Comparison of ENCODE assay signal across 1 cellular context in the genomic region with DNA sequence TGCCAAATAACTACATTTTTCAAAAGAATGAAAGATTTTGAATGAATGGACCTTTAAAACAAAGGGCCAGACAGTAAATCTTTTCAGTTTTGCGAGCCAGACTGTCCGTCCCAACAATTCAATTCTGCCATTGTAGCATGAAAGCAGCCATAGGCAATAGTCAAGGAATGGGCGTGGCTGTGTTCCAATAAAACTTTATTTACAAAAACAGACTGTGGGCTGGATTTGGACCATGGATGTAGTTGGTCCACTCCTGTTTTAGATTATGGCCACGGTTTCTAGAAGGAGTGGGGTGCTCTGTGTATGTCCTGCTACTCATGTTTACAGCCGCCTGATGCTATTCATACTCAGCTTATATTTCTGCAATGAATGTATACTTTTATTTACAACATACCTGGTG.
TF ChIP-seq lines count a peak whose summit lies in the region.

No MANE protein-coding gene starts in this region.

TF ChIP-seq in K562, 482 proteins besides CTCF, POLR2A, EP300 and RAD21 (continued from another document):
- TF ChIP-seq, protein P1, sequence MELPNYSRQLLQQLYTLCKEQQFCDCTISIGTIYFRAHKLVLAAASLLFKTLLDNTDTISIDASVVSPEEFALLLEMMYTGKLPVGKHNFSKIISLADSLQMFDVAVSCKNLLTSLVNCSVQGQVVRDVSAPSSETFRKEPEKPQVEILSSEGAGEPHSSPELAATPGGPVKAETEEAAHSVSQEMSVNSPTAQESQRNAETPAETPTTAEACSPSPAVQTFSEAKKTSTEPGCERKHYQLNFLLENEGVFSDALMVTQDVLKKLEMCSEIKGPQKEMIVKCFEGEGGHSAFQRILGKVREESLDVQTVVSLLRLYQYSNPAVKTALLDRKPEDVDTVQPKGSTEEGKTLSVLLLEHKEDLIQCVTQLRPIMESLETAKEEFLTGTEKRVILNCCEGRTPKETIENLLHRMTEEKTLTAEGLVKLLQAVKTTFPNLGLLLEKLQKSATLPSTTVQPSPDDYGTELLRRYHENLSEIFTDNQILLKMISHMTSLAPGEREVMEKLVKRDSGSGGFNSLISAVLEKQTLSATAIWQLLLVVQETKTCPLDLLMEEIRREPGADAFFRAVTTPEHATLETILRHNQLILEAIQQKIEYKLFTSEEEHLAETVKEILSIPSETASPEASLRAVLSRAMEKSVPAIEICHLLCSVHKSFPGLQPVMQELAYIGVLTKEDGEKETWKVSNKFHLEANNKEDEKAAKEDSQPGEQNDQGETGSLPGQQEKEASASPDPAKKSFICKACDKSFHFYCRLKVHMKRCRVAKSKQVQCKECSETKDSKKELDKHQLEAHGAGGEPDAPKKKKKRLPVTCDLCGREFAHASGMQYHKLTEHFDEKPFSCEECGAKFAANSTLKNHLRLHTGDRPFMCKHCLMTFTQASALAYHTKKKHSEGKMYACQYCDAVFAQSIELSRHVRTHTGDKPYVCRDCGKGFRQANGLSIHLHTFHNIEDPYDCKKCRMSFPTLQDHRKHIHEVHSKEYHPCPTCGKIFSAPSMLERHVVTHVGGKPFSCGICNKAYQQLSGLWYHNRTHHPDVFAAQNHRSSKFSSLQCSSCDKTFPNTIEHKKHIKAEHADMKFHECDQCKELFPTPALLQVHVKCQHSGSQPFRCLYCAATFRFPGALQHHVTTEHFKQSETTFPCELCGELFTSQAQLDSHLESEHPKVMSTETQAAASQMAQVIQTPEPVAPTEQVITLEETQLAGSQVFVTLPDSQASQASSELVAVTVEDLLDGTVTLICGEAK (IDR thresholded peaks at IDR 0.05) = peak; percentile 92
- TF ChIP-seq, protein P1 (CRISPR knock-in tag; IDR thresholded peaks at IDR 0.05) = peak; percentile 83
TF ChIP-seq in K562: peak in this region for 1.
